18 cellular contexts compared by ENCODE assay signal in genomic region chr2:35871672-35872071, GRCh38.
DNase-seq lines count a peak whose midpoint lies in the region; ATAC-seq and TF ChIP-seq lines count a peak whose summit lies in the region.
"Had no signal": no experiment of that assay in that cellular context is flagged by ENCODE, and none has a peak within 500 bp of the region (broad histone marks: within the 10 kb centered on the region; RNA-seq: fewer than 3 reads in every experiment).

No MANE protein-coding gene starts in this region.

- ATAC-seq in WTC11 (peak; percentile 73), GM19452 (IDR thresholded peaks at IDR 0.05; ENCODE audit: unreplicated experiment) (no peak)
- ATAC-seq: lower lobe of right lung had no signal

- H3K4me3 Mint-ChIP-seq in WTC11 (no peak overlapping the region), osteocyte (ENCODE audit: unreplicated experiment) (no peak overlapping the region)
- H3K4me3 Mint-ChIP-seq: activated naive CD4-positive, alpha-beta T cell treated with anti-CD3 and anti-CD28 coated beads, Interleukin-2, amount 50 U/mL, for 24 hours had no signal

- 0 out of 2 replicates have a peak, but pooled peaks cover 3% of the 10 kb centered on the region for H3K4me1 Mint-ChIP-seq in WTC11
- no peaks in the 10 kb centered on the region for H3K4me1 Mint-ChIP-seq in osteocyte (ENCODE audit: unreplicated experiment)
- H3K4me1 Mint-ChIP-seq: activated naive CD4-positive, alpha-beta T cell treated with anti-CD3 and anti-CD28 coated beads, Interleukin-2, amount 50 U/mL, for 24 hours had no signal

- H3K4me3 ChIP-seq in LNCaP clone FGC (ENCODE audit: low read depth, low read length) (no peak overlapping the region), dorsolateral prefrontal cortex (no peak overlapping the region)
- H3K4me3 ChIP-seq: esophagus muscularis mucosa, lower lobe of right lung, SJCRH30, tibial artery had no signal

- intact Hi-C loops in dorsolateral prefrontal cortex (cut with DNase I), result no loop called here

- CTCF ChIA-PET in WTC11 (lab: Charles Lee), result interaction anchor here (0.6 to 0.9 kb wide), 3 partner anchors 350 to 464 kb away, joined by 3 to 4 read pairs (median 3); no protein-coding TSS in a partner anchor

- H3K36me3 Mint-ChIP-seq in WTC11 (no peaks in the 10 kb centered on the region), osteocyte (ENCODE audit: unreplicated experiment) (no peaks in the 10 kb centered on the region)
- H3K36me3 Mint-ChIP-seq: activated naive CD4-positive, alpha-beta T cell treated with anti-CD3 and anti-CD28 coated beads, Interleukin-2, amount 50 U/mL, for 24 hours had no signal

- POLR2A ChIA-PET in WTC11 (lab: Charles Lee), result no interaction called here

- peak; percentile 9 for DNase-seq in NCI-H146 (lab: John Stamatoyannopoulos, UW)
- no peak for DNase-seq in NCI-H146 treated with DMSO at 0.1 percent for 48 hours (lab: John Stamatoyannopoulos, UW; ENCODE audit: unreplicated experiment)
- peak; percentile 8 for DNase-seq in LNCaP clone FGC (ENCODE audit: low read depth)
- no peak for DNase-seq in WTC11 (ENCODE audit: low spot score)
- DNase-seq in osteocyte (ENCODE audit: extremely low spot score, unreplicated experiment), result no peak
- no peak for DNase-seq in NCI-H1092 (lab: John Stamatoyannopoulos, UW)
- no peak for DNase-seq in dorsolateral prefrontal cortex
- DNase-seq: caudate nucleus; DMS79; lower lobe of right lung; MV-4-11; nucleus accumbens; stimulated activated CD4-positive, alpha-beta T cell treated with anti-CD3 and anti-CD28 coated beads, Interleukin-15, amount 100 ng/mL, for 24 hours; tibial artery had no signal

- H3K27me3 Mint-ChIP-seq in WTC11 (ENCODE audit: low read depth) (no peaks in the 10 kb centered on the region), osteocyte (ENCODE audit: unreplicated experiment) (peaks cover 28% of the 10 kb centered on the region)

- H3K27ac Mint-ChIP-seq in WTC11 (no peak overlapping the region), osteocyte (ENCODE audit: unreplicated experiment) (no peak overlapping the region)
- H3K27ac Mint-ChIP-seq: activated naive CD4-positive, alpha-beta T cell treated with anti-CD3 and anti-CD28 coated beads, Interleukin-2, amount 50 U/mL, for 24 hours had no signal

- H3K9me3 Mint-ChIP-seq in WTC11 (no peaks in the 10 kb centered on the region), osteocyte (ENCODE audit: unreplicated experiment) (no peaks in the 10 kb centered on the region)
- H3K9me3 Mint-ChIP-seq: activated naive CD4-positive, alpha-beta T cell treated with anti-CD3 and anti-CD28 coated beads, Interleukin-2, amount 50 U/mL, for 24 hours had no signal

- H3K27ac ChIP-seq in dorsolateral prefrontal cortex, result no peak overlapping the region
- H3K27ac ChIP-seq: esophagus muscularis mucosa, lower lobe of right lung, SJCRH30, tibial artery had no signal

- H3K27me3 ChIP-seq in dorsolateral prefrontal cortex, result no peaks in the 10 kb centered on the region
- H3K27me3 ChIP-seq: esophagus muscularis mucosa, SJCRH30, tibial artery had no signal

- TF ChIP-seq CTCF in LNCaP clone FGC (IDR thresholded peaks at IDR 0.05; ENCODE audit: control insufficient read depth, extremely low read depth, insufficient read depth) (peak; percentile 77), WTC11 (IDR thresholded peaks at IDR 0.05) (no peak), osteocyte (IDR thresholded peaks at IDR 0.05) (peak; percentile 10), dorsolateral prefrontal cortex (IDR thresholded peaks at IDR 0.05 in 54 of 56, conservative IDR thresholded peaks at IDR 0.05 in 2 of 56; ENCODE audit: low read depth in 1 of 56, partially characterized antibody in 56 of 56) (no peak)

TF ChIP-seq in WTC11, 78 proteins besides CTCF, POLR2A, EP300 and RAD21:
- no peak for TF ChIP-seq NR1H2 (CRISPR knock-in tag; IDR thresholded peaks at IDR 0.05)
- TF ChIP-seq RELA (CRISPR knock-in tag; IDR thresholded peaks at IDR 0.05; ENCODE audit: borderline replicate concordance), result no peak
- TF ChIP-seq FOXK1 (CRISPR knock-in tag; IDR thresholded peaks at IDR 0.05), result no peak
- no peak for TF ChIP-seq HMGXB4 (CRISPR knock-in tag; IDR thresholded peaks at IDR 0.05)
- no peak for TF ChIP-seq ZMAT4 (CRISPR knock-in tag; IDR thresholded peaks at IDR 0.05)
- no peak for TF ChIP-seq TCF7 (CRISPR knock-in tag; IDR thresholded peaks at IDR 0.05; ENCODE audit: low read depth)
- no peak for TF ChIP-seq ZNF232 (CRISPR knock-in tag; IDR thresholded peaks at IDR 0.05)
- no peak for TF ChIP-seq ZBTB43 (CRISPR knock-in tag; IDR thresholded peaks at IDR 0.05)
- no peak for TF ChIP-seq ZNF138 (CRISPR knock-in tag; conservative IDR thresholded peaks at IDR 0.05)
- no peak for TF ChIP-seq USF2 (CRISPR knock-in tag; IDR thresholded peaks at IDR 0.05)
- no peak for TF ChIP-seq ATF3 (CRISPR knock-in tag; conservative IDR thresholded peaks at IDR 0.05)

Comparison
In these comparisons a context has a peak if more than half of its experiments do, and no peak if none do; other contexts are left out.
1. DNase-seq: peak in NCI-H146 (single experiment) and LNCaP clone FGC (single experiment); none in NCI-H146 treated with DMSO at 0.1 percent for 48 hours (single experiment), WTC11 (single experiment), osteocyte (single experiment), NCI-H1092 (single experiment) and dorsolateral prefrontal cortex (0 of 10).
2. CTCF ChIP-seq: peak in LNCaP clone FGC (single experiment) and osteocyte (single experiment); none in WTC11 (single experiment) and dorsolateral prefrontal cortex (0 of 56).